7 cellular contexts compared by ENCODE assay signal in the genomic region with DNA sequence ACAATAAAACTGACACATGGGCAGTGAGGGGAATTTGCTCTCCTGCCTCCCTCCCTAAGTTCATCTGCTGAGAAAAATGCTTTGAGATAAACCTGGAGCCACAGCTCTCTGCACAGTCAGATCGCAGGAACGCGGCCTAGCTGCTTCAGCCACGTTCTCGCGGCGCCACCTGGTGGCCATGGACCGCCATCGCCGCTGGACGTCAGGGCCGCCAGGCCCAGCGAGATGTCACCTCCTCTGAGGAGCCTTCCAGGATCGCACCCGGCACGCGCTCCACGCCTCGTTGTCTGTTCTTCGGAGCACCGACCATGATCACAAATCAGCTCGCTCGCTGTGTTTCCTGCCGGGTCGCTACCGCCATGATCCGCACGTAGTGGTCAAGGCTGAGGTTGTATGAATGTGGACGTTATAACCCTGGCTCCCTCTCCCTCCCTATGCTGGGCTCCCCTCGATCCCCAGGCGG. TPM values are rescaled to one million over a fixed set of nuclear protein-coding genes. Genes with fewer than 3 reads are reported as not detected.
DNase-seq lines count a peak whose midpoint lies in the region; ATAC-seq and TF ChIP-seq lines count a peak whose summit lies in the region.

No MANE protein-coding gene starts in this region.

- H3K27me3 ChIP-seq in PC-3 (ENCODE audit: low read length), result peaks cover 14% of the 10 kb centered on the region; the same call in 1 of the 2 replicates

- no peaks in the 10 kb centered on the region for H4K20me1 ChIP-seq in PC-3 (ENCODE audit: low read length)

- no peaks in the 10 kb centered on the region for H3K9me2 ChIP-seq in PC-3 (replicated peaks; ENCODE audit: low read length)

- H3K4me2 ChIP-seq in PC-3 (ENCODE audit: low read length), result no peak overlapping the region

- no peak overlapping the region for H3K4me3 ChIP-seq in PC-3 (ENCODE audit: low read length)

- POLR2A ChIA-PET in PC-3 (lab: Charles Lee; ENCODE audit: unreplicated experiment), result no interaction called here

- H3F3A ChIP-seq in PC-3 (ENCODE audit: low read length, unreplicated experiment), result no peaks in the 10 kb centered on the region

- CTCF ChIA-PET in PC-3 (lab: Charles Lee), result interaction anchor here (0.5 to 0.7 kb wide), 3 partner anchors 43 to 766 kb away, joined by 3 to 8 read pairs (median 4); no protein-coding TSS in a partner anchor

- H3K27ac ChIP-seq in PC-3 (ENCODE audit: low read length), result no peak overlapping the region

- peak; percentile 52 for ATAC-seq in PC-3

- H3K9ac ChIP-seq in PC-3 (ENCODE audit: low read length), result no peak overlapping the region

- TF ChIP-seq CTCF in GM12874 (IDR thresholded peaks at IDR 0.05; ENCODE audit: insufficient read depth, low read depth, low read length) (peak; percentile 67), PC-3 (conservative IDR thresholded peaks at IDR 0.05; ENCODE audit: low read depth, low read length) (peak; percentile 94)

- H3K9me3 ChIP-seq in PC-3 (ENCODE audit: low read length), result no peaks in the 10 kb centered on the region

- no TSS peak for BruUV-seq in PC-3 (replicated peaks; lab: Mats Ljungman, UMichigan)

- H3K79me2 ChIP-seq in PC-3 (ENCODE audit: low read length), result no peaks in the 10 kb centered on the region

- no peaks in the 10 kb centered on the region for H3K36me3 ChIP-seq in PC-3 (ENCODE audit: low read depth, low read length)

- intact Hi-C loops in PC-3 (cut with micrococcal nuclease) (loop anchor here (5.0 kb wide), 1 partner anchor 847 kb away; no protein-coding TSS in a partner anchor), posterior vena cava (cut with DNase I) (loop anchor here in 1 of 2 donors (10.0 kb wide), 1 partner anchor 344 kb away; no protein-coding TSS in a partner anchor)

- H3K4me1 ChIP-seq in PC-3 (ENCODE audit: insufficient read depth, low read length), result no peaks in the 10 kb centered on the region

- H2AFZ ChIP-seq in PC-3 (ENCODE audit: low read length), result peak overlapping the region; percentile 63; the same call in 1 of the 2 replicates

- peak; percentile 71 for DNase-seq in PC-3
- DNase-seq in activated effector memory CD4-positive, alpha-beta T cell treated with anti-CD3 and anti-CD28 coated beads, Interleukin-2, amount 50 U/mL, for 16 hours, result peak; percentile 82
- DNase-seq in globus pallidus (ENCODE audit: low spot score), result peak; percentile 49
- DNase-seq in posterior vena cava (ENCODE audit: low spot score), result peak; percentile 88
- DNase-seq in DMS153 treated with DMSO at 0.1 percent for 48 hours (lab: John Stamatoyannopoulos, UW; ENCODE audit: unreplicated experiment), result no peak
- no peak for DNase-seq in NCI-H1694 (lab: John Stamatoyannopoulos, UW)

RNA-seq across cellular contexts. Expression of a gene that starts 20.6 kb away (rescaled TPM):
- total RNA-seq in PC-3 (2014; rRNA removed) (not detected in 2 replicates), posterior vena cava (not detected)

RNA-seq across cellular contexts. Expression of a gene that starts 45.8 kb away (rescaled TPM):
- total RNA-seq in PC-3 (2014; rRNA removed), result not detected in 2 replicates
- not detected for total RNA-seq in posterior vena cava

Comparison
In these comparisons a context has a peak if more than half of its experiments do, and no peak if none do; other contexts are left out.
1. DNase-seq: peak in PC-3 (single experiment), activated effector memory CD4-positive, alpha-beta T cell treated with anti-CD3 and anti-CD28 coated beads, Interleukin-2, amount 50 U/mL, for 16 hours (single experiment), globus pallidus (single experiment) and posterior vena cava (single experiment); none in DMS153 treated with DMSO at 0.1 percent for 48 hours (single experiment) and NCI-H1694 (single experiment).